Comparison of ENCODE assay signal across 9 cellular contexts in the genomic region with DNA sequence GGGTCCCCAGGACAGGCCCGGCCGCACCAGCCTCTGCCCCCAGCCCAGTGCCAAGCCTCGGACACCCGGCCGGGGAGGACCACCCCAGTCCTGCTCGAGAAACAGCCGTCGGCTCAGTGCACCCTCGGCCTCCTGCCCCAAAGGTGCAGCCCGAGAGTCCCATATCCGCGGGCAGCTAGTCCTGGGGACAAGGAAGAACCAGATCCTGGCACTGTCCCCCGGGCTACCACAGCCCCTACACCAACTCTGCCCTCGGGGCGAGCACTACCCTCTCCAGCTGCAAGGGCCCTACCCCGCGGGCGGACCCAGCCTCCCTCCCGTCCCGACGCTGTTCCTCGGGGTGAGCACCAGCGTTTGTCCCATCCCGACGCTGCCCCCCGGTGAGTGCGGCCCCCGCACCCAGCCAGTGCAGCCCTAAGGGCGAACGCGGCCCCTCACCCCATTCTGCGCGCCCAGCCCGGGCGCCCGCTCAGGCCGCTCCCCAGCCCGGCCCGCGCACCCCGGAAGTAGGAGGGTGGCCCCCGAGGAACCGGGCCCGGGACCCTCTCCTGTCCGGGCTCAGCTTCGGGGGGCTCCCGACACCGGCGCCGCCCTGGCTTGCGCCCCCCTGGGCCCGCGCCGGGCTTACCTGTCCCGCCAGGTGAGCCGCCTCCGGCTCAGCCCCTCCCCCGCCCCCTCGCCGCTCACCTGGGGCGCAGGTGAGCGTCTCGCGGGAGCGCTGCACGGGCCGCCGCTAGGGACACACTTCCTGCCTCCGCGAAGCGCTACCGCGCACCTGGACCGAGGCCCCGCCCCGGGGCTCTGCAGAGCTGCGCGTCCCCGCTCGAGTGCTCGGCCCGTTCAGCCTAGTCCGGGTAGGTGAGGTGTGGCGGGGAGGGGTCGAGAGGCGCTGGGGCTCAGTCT. TPM values are rescaled to one million over a fixed set of nuclear protein-coding genes. Genes with fewer than 3 reads are reported as not detected.
DNase-seq lines count a peak whose midpoint lies in the region; ATAC-seq, FAIRE-seq and TF ChIP-seq lines count a peak whose summit lies in the region.
"Had no signal": no experiment of that assay in that cellular context is flagged by ENCODE, and none has a peak within 500 bp of the region (broad histone marks: within the 10 kb centered on the region; RNA-seq: fewer than 3 reads in every experiment).

A gene with protein sequence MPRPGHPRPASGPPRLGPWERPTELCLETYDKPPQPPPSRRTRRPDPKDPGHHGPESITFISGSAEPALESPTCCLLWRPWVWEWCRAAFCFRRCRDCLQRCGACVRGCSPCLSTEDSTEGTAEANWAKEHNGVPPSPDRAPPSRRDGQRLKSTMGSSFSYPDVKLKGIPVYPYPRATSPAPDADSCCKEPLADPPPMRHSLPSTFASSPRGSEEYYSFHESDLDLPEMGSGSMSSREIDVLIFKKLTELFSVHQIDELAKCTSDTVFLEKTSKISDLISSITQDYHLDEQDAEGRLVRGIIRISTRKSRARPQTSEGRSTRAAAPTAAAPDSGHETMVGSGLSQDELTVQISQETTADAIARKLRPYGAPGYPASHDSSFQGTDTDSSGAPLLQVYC (minus strand): TSS at position 747 of the 903 bp plus-strand sequence. CDS start 8,088 bp downstream, outside the sequence.

- H3F3A ChIP-seq in SK-N-SH (replicated peaks; ENCODE audit: insufficient read depth): peaks cover 13% of the 10 kb centered on the region

- no peak within 1 kb of the TSS for H3K9ac ChIP-seq in SK-N-SH
- H3K9ac ChIP-seq in kidney (ENCODE audit: low read length in 2 of 2): peak within 1 kb of the TSS; percentile 61 to 82

- TF ChIP-seq EP300 in SK-N-SH (IDR thresholded peaks at IDR 0.05; ENCODE audit: borderline replicate concordance in 1 of 2, low read depth in 1 of 2, low read length in 1 of 2): no peak

- no peak for ATAC-seq in HG03280 (IDR thresholded peaks at IDR 0.05; ENCODE audit: unreplicated experiment)

- CTCF ChIA-PET in SK-N-SH (lab: Yijun Ruan, JAX): interaction anchor here (0.9 to 1.2 kb wide), 2 partner anchors 13 to 26 kb away, joined by 3 read pairs; no protein-coding TSS in a partner anchor

- H3K4me3 ChIP-seq in H7 (ENCODE audit: insufficient read depth, low read depth, low read length) (peak within 1 kb of the TSS; percentile 91), SK-N-SH (ENCODE audit: low read depth in 2 of 2, low read length in 1 of 2) (peak within 1 kb of the TSS in 1 of 2 experiments; percentile 23; a peak in 1 of 4 replicates), astrocyte of the cerebellum (ENCODE audit: low read depth, low read length) (peak within 1 kb of the TSS; percentile 23), kidney (ENCODE audit: low read length in 2 of 2) (peak within 1 kb of the TSS; percentile 82 to 85), MG63 (no peak within 1 kb of the TSS)

- H3K4me2 ChIP-seq in SK-N-SH: peak within 1 kb of the TSS; percentile 33

- peaks cover 3 to 7% of the 10 kb centered on the region in 2 experiments; a peak in 1 of 4 replicates for H3K4me1 ChIP-seq in SK-N-SH (ENCODE audit: control insufficient read depth in 1 of 2, insufficient read depth in 2 of 2, low read depth in 1 of 2, low read length in 1 of 2)
- H3K4me1 ChIP-seq in kidney (ENCODE audit: control insufficient read depth in 1 of 2, insufficient read depth in 1 of 2, low read depth in 1 of 2, low read length in 2 of 2): peaks cover 0 to 4% of the 10 kb centered on the region in 2 donors

- H4K20me1 ChIP-seq in SK-N-SH (ENCODE audit: insufficient read depth): no peaks in the 10 kb centered on the region

- H3K36me3 ChIP-seq in H7 (replicated peaks; ENCODE audit: control insufficient read depth, insufficient read depth, low read length) (no peaks in the 10 kb centered on the region), SK-N-SH (replicated peaks in 1 of 2; ENCODE audit: control insufficient read depth in 1 of 2, insufficient read depth in 2 of 2, low read length in 1 of 2) (no peaks in the 10 kb centered on the region), kidney (ENCODE audit: control insufficient read depth in 1 of 2, insufficient read depth in 2 of 2, low read length in 2 of 2) (no peaks in the 10 kb centered on the region), MG63 (no peaks in the 10 kb centered on the region)

- intact Hi-C loops in kidney (cut with DNase I): no loop called here

- no peaks in the 10 kb centered on the region for H3K79me2 ChIP-seq in SK-N-SH (ENCODE audit: insufficient read depth)

- POLR2A ChIA-PET in SK-N-SH (lab: Yijun Ruan, JAX): no interaction called here

- H3K9me2 ChIP-seq in SK-N-SH: no peaks in the 10 kb centered on the region

- no peak for TF ChIP-seq RAD21 in SK-N-SH (IDR thresholded peaks at IDR 0.05; ENCODE audit: low read length)

- TF ChIP-seq CTCF in SK-N-SH (IDR thresholded peaks at IDR 0.05) (no peak), astrocyte of the cerebellum (IDR thresholded peaks at IDR 0.05; ENCODE audit: low read depth, low read length, missing control alignments) (no peak), kidney (IDR thresholded peaks at IDR 0.05; ENCODE audit: borderline replicate concordance, extremely low read depth, insufficient read depth) (peak; percentile 30)

- in situ Hi-C loops in astrocyte of the cerebellum (cut with HindIII; ENCODE audit: low sequenced_read_pairs): no loop called here

- no peak for FAIRE-seq in kidney (lab: Jason Lieb, UNC)

- WGBS in SK-N-SH (ENCODE audit: low lambda C conversion rate): 17% methylated on average over 3 of the region's 86 CpGs

- H3K27ac ChIP-seq in SK-N-SH (ENCODE audit: low read depth in 2 of 2, low read length in 1 of 2) (no peak within 1 kb of the TSS), kidney (ENCODE audit: low read depth in 2 of 2, low read length in 2 of 2) (peak within 1 kb of the TSS; percentile 22 to 50)

- DNase-seq in H7 (peak; percentile 97), SK-N-SH (peak; percentile 64), astrocyte of the cerebellum (ENCODE audit: low read depth) (no peak), kidney (peak; percentile 93), middle frontal gyrus (ENCODE audit: extremely low spot score, low spot score) (no peak), MG63 (no peak)
- peak; percentile 11 for DNase-seq in stimulated activated CD8-positive, alpha-beta memory T cell treated with anti-CD3 and anti-CD28 coated beads, Interleukin-12 subunit alpha, Interleukin-12 subunit beta, amount 100 ng/mL, for 1 hour (ENCODE audit: low read depth)

- peaks cover 29% of the 10 kb centered on the region; the same call in 1 of the 2 replicates for H3K27me3 ChIP-seq in H7 (ENCODE audit: control insufficient read depth, insufficient read depth, low read length)
- peaks cover 34% of the 10 kb centered on the region for H3K27me3 ChIP-seq in SK-N-SH (ENCODE audit: insufficient read depth)
- H3K27me3 ChIP-seq in MG63: no peaks in the 10 kb centered on the region

- H3K9me3 ChIP-seq in SK-N-SH (no peaks in the 10 kb centered on the region), kidney (ENCODE audit: control insufficient read depth in 1 of 2, low read length in 2 of 2) (peaks cover 0 to 3% of the 10 kb centered on the region in 2 donors), MG63 (no peaks in the 10 kb centered on the region)

- H2AFZ ChIP-seq in SK-N-SH (ENCODE audit: low read depth): no peak within 1 kb of the TSS

TF ChIP-seq in SK-N-SH, 30 proteins besides CTCF, POLR2A, EP300 and RAD21 (continues in another document):
- no peak for TF ChIP-seq RXRA (IDR thresholded peaks at IDR 0.05; ENCODE audit: borderline replicate concordance, low read depth)
- TF ChIP-seq CHD2 (IDR thresholded peaks at IDR 0.05; ENCODE audit: low read length, partially characterized antibody): no peak
- TF ChIP-seq TAF1 (IDR thresholded peaks at IDR 0.05; ENCODE audit: borderline replicate concordance, low read depth, low read length): no peak
- TF ChIP-seq FOSL2 (IDR thresholded peaks at IDR 0.05; ENCODE audit: borderline replicate concordance, low read depth): no peak
- TF ChIP-seq RCOR1 (IDR thresholded peaks at IDR 0.05; ENCODE audit: low read length): no peak
- TF ChIP-seq GATA2 (CRISPR knock-in tag; IDR thresholded peaks at IDR 0.05): no peak
- TF ChIP-seq, protein P1, sequence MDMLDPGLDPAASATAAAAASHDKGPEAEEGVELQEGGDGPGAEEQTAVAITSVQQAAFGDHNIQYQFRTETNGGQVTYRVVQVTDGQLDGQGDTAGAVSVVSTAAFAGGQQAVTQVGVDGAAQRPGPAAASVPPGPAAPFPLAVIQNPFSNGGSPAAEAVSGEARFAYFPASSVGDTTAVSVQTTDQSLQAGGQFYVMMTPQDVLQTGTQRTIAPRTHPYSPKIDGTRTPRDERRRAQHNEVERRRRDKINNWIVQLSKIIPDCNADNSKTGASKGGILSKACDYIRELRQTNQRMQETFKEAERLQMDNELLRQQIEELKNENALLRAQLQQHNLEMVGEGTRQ (IDR thresholded peaks at IDR 0.05; ENCODE audit: borderline replicate concordance, low read depth, low read length): no peak
- TF ChIP-seq YY1 (IDR thresholded peaks at IDR 0.05; ENCODE audit: low read depth): no peak
- TF ChIP-seq, protein P2, sequence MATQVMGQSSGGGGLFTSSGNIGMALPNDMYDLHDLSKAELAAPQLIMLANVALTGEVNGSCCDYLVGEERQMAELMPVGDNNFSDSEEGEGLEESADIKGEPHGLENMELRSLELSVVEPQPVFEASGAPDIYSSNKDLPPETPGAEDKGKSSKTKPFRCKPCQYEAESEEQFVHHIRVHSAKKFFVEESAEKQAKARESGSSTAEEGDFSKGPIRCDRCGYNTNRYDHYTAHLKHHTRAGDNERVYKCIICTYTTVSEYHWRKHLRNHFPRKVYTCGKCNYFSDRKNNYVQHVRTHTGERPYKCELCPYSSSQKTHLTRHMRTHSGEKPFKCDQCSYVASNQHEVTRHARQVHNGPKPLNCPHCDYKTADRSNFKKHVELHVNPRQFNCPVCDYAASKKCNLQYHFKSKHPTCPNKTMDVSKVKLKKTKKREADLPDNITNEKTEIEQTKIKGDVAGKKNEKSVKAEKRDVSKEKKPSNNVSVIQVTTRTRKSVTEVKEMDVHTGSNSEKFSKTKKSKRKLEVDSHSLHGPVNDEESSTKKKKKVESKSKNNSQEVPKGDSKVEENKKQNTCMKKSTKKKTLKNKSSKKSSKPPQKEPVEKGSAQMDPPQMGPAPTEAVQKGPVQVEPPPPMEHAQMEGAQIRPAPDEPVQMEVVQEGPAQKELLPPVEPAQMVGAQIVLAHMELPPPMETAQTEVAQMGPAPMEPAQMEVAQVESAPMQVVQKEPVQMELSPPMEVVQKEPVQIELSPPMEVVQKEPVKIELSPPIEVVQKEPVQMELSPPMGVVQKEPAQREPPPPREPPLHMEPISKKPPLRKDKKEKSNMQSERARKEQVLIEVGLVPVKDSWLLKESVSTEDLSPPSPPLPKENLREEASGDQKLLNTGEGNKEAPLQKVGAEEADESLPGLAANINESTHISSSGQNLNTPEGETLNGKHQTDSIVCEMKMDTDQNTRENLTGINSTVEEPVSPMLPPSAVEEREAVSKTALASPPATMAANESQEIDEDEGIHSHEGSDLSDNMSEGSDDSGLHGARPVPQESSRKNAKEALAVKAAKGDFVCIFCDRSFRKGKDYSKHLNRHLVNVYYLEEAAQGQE (IDR thresholded peaks at IDR 0.05; ENCODE audit: low read depth, low read length): no peak

RNA-seq across cellular contexts. Expression of the gene that starts here (rescaled TPM):
- total RNA-seq in H7 (2014; rRNA removed; shearing (Covaris generic)): 14.4 and 14.6 TPM in 2 replicates
- not detected in 2 replicates for polyA plus RNA-seq in SK-N-SH (2012; rRNA removed)
- polyA plus RNA-seq in SK-N-SH (2012; cell fraction: cytosol; rRNA removed): not detected in 2 replicates
- polyA plus RNA-seq in SK-N-SH (2012; cell fraction: nucleus; rRNA removed): not detected in 2 replicates
- 14.1 TPM for total RNA-seq in kidney
- 19.3 TPM for polyA plus RNA-seq in kidney (ENCODE audit: insufficient read depth, low read depth, low replicate concordance)
- not detected in 2 replicates for total RNA-seq in MG63 (2014; rRNA removed; shearing (Covaris generic); ENCODE audit: low replicate concordance)
- total RNA-seq: M059J had no signal

Comparison
In these comparisons a context has a peak if more than half of its experiments do, and no peak if none do; other contexts are left out.
1. RNA of the gene that starts here (total RNA-seq): 14.4 to 14.6 TPM in H7 and 14.1 TPM in kidney (single experiment); not detected in MG63; every median in the first group is over 10 times any median in the second.
2. RNA of the gene that starts here (polyA plus RNA-seq): 19.3 TPM in kidney (single experiment); not detected in SK-N-SH; every median in the first group is over 10 times any median in the second.
3. Peak in DNase-seq and H3K4me2 ChIP-seq in SK-N-SH; RNA of the gene not detected or under 1 TPM.
4. DNase-seq: peak in H7 (single experiment), kidney (single experiment) and stimulated activated CD8-positive, alpha-beta memory T cell treated with anti-CD3 and anti-CD28 coated beads, Interleukin-12 subunit alpha, Interleukin-12 subunit beta, amount 100 ng/mL, for 1 hour (single experiment); none in astrocyte of the cerebellum (single experiment), middle frontal gyrus (single experiment) and MG63 (single experiment).
5. H3K27ac ChIP-seq: peak in kidney (2 of 2); none in SK-N-SH (0 of 2).